Comparison of ENCODE assay signal across 28 cellular contexts in the genomic region with DNA sequence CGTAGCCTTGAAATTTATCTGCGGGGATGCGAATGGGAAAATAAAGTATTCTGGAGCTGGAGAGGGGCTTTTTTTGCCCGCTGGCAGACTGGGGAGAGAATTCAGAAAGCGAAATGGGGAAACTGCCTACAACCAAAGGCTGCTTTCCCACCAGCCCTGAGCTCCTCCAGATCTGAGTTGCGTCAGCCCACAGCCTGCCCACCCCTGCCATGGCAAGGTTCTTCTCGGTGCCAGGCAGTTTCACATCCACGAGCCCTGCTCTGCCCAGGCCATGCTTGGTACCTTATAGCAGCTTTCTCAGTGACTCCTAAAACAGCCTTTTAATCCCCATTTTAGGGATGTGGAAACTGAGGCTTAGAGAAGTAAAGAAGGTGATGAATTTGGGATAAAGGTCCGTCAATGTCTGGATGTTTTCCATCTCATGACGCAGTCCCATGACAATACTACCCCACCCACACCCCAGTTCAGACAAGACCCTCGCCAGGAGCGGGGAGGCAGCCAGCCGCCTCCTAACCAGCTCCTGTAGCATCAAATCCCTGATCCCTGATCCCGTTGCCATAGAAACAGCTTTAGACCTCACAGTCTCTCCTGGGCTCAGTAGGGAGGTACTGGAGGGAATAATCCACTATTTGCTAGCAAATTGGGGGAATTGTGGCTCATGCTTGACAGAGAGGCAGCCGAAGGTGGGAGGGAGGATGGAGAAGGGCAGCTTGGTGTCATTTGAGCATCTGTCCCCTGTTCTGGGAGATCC.
DNase-seq lines count a peak whose midpoint lies in the region; TF ChIP-seq lines count a peak whose summit lies in the region.
"Had no signal": no experiment of that assay in that cellular context is flagged by ENCODE, and none has a peak within 500 bp of the region (broad histone marks: within the 10 kb centered on the region; RNA-seq: fewer than 3 reads in every experiment).

No MANE protein-coding gene starts in this region.

- CTCF ChIA-PET in CD8-positive, alpha-beta memory T cell (lab: Charles Lee): interaction anchor here (1.1 to 1.6 kb wide), 2 partner anchors 15 to 18 kb away, joined by 3 to 6 read pairs; no protein-coding TSS in a partner anchor

- H3K27me3 Mint-ChIP-seq in T-helper 1 cell treated with Interleukin-12 subunit alpha and Interleukin-12 subunit beta and Interleukin-4 antibody, amounts not matched to agents 30 μg/mL and 1 μg/mL, for 36 hours (ENCODE audit: low read depth): peaks cover 3% of the 10 kb centered on the region
- peaks cover 0 to 4% of the 10 kb centered on the region in 2 donors for H3K27me3 Mint-ChIP-seq in CD8-positive, alpha-beta memory T cell

- no peaks in the 10 kb centered on the region for H3F3A ChIP-seq in OCI-LY1 (ENCODE audit: insufficient read depth, low read length)

- H3K4me3 Mint-ChIP-seq in T-helper 1 cell treated with Interleukin-12 subunit alpha and Interleukin-12 subunit beta and Interleukin-4 antibody, amounts not matched to agents 30 μg/mL and 1 μg/mL, for 36 hours: no peak overlapping the region
- H3K4me3 Mint-ChIP-seq in CD8-positive, alpha-beta memory T cell: peak overlapping the region in 4 of 7 donors; percentile 28 to 72 (median 58)
- H3K4me3 Mint-ChIP-seq: activated B cell treated with CpG ODN at 0.5 μM for 24 hours, brain, memory B cell had no signal

- H3K9me2 ChIP-seq in OCI-LY1 (ENCODE audit: low read depth, low read length): no peaks in the 10 kb centered on the region

- no peaks in the 10 kb centered on the region for H3K36me3 ChIP-seq in CD8-positive, alpha-beta memory T cell (ENCODE audit: insufficient read depth, low read length)
- no peaks in the 10 kb centered on the region for H3K36me3 ChIP-seq in OCI-LY1 (ENCODE audit: insufficient read depth, low read length)
- H3K36me3 ChIP-seq: BE2C, heart right ventricle, MG63, upper lobe of left lung had no signal

- H3K4me2 ChIP-seq in OCI-LY1 (ENCODE audit: low read length): no peak overlapping the region

- no peak overlapping the region for H3K4me3 ChIP-seq in CD8-positive, alpha-beta memory T cell (ENCODE audit: low read length)
- H3K4me3 ChIP-seq in OCI-LY1 (ENCODE audit: low read depth, low read length, poor library complexity, severe bottlenecking): no peak overlapping the region
- H3K4me3 ChIP-seq: heart right ventricle, MG63, skin epidermis, upper lobe of left lung had no signal

- H3K9me3 Mint-ChIP-seq in T-helper 1 cell treated with Interleukin-12 subunit alpha and Interleukin-12 subunit beta and Interleukin-4 antibody, amounts not matched to agents 30 μg/mL and 1 μg/mL, for 36 hours: peaks cover 14% of the 10 kb centered on the region
- H3K9me3 Mint-ChIP-seq in CD8-positive, alpha-beta memory T cell: peaks cover 0 to 8% (median 2%) of the 10 kb centered on the region in 5 donors

- H4K20me1 ChIP-seq in OCI-LY1 (ENCODE audit: insufficient read depth, low read length): no peaks in the 10 kb centered on the region

- peaks cover 9% of the 10 kb centered on the region for H3K36me3 Mint-ChIP-seq in T-helper 1 cell treated with Interleukin-12 subunit alpha and Interleukin-12 subunit beta and Interleukin-4 antibody, amounts not matched to agents 30 μg/mL and 1 μg/mL, for 36 hours (ENCODE audit: low read depth)
- peaks cover 0 to 9% (median 0%) of the 10 kb centered on the region in 3 donors for H3K36me3 Mint-ChIP-seq in CD8-positive, alpha-beta memory T cell

- no peak overlapping the region for H3K9ac ChIP-seq in OCI-LY1 (ENCODE audit: low read length)

- H2AFZ ChIP-seq in OCI-LY1 (ENCODE audit: low read length): no peak overlapping the region

- H3K27ac Mint-ChIP-seq in T-helper 1 cell treated with Interleukin-12 subunit alpha and Interleukin-12 subunit beta and Interleukin-4 antibody, amounts not matched to agents 30 μg/mL and 1 μg/mL, for 36 hours: peak overlapping the region; percentile 92
- peak overlapping the region in 5 of 8 donors; percentile 39 to 89 (median 80) for H3K27ac Mint-ChIP-seq in CD8-positive, alpha-beta memory T cell
- H3K27ac Mint-ChIP-seq: activated B cell treated with CpG ODN at 0.5 μM for 24 hours, memory B cell had no signal

- no peaks in the 10 kb centered on the region for H3K79me2 ChIP-seq in OCI-LY1 (ENCODE audit: insufficient read depth, low read length)

- H3K27me3 ChIP-seq in CD8-positive, alpha-beta memory T cell (ENCODE audit: insufficient read depth, low read length, poor library complexity, severe bottlenecking): no peaks in the 10 kb centered on the region
- H3K27me3 ChIP-seq in OCI-LY1 (ENCODE audit: insufficient read depth, low read length): no peaks in the 10 kb centered on the region
- H3K27me3 ChIP-seq: BE2C, upper lobe of left lung had no signal

- H3K27ac ChIP-seq in CD8-positive, alpha-beta memory T cell (ENCODE audit: low read depth, low read length): no peak overlapping the region
- peak overlapping the region; percentile 23 for H3K27ac ChIP-seq in OCI-LY1 (ENCODE audit: low read depth, low read length, poor library complexity, severe bottlenecking)
- no peak overlapping the region for H3K27ac ChIP-seq in substantia nigra (ENCODE audit: low read depth, low read length, poor library complexity, severe bottlenecking)
- H3K27ac ChIP-seq: heart right ventricle, RWPE1, skin epidermis, upper lobe of left lung had no signal

- DNase-seq in T-helper 1 cell (no peak), left kidney (ENCODE audit: low read depth, low spot score) (peak; percentile 31), NCI-H1092 treated with DMSO at 0.1 percent for 48 hours (lab: John Stamatoyannopoulos, UW) (no peak), substantia nigra (lab: John Stamatoyannopoulos, UW) (no peak)
- DNase-seq in CD8-positive, alpha-beta memory T cell: no peak
- no peak for DNase-seq in stimulated activated naive CD4-positive, alpha-beta T cell treated with Interleukin-2 at 50 U/mL for 16 hours (lab: John Stamatoyannopoulos, UW)
- DNase-seq: activated B cell treated with CpG ODN at 0.5 μM for 24 hours; activated CD4-positive, alpha-beta T cell treated with anti-CD3 and anti-CD28 coated beads, Interleukin-2, amount 50 U/mL, for 48 hours; activated gamma-delta T cell treated with Interleukin-2 at 50 U/mL for 16 hours; activated T-cell treated with anti-CD3 and anti-CD28 coated beads for 4 hours; BE2C; DMS153; heart right ventricle; KBM-7; left cardiac atrium; MG63; NCI-H1417; NCI-H2081; NCI-H510A treated with DMSO at 0.1 percent for 48 hours; stimulated activated CD4-positive, alpha-beta T cell treated with anti-CD3 and anti-CD28 coated beads, Interleukin-1b, Interleukin-23, amount 100 ng/mL, for 48 hours; T-helper 9 cell; upper lobe of left lung had no signal

- peaks cover 30% of the 10 kb centered on the region for H3K4me1 Mint-ChIP-seq in T-helper 1 cell treated with Interleukin-12 subunit alpha and Interleukin-12 subunit beta and Interleukin-4 antibody, amounts not matched to agents 30 μg/mL and 1 μg/mL, for 36 hours (ENCODE audit: low read depth)
- peaks cover 12 to 23% (median 22%) of the 10 kb centered on the region in 3 donors for H3K4me1 Mint-ChIP-seq in CD8-positive, alpha-beta memory T cell

- H3K9me3 ChIP-seq in CD8-positive, alpha-beta memory T cell (ENCODE audit: low read length): no peaks in the 10 kb centered on the region
- H3K9me3 ChIP-seq in OCI-LY1 (ENCODE audit: low read length): peaks cover 16% of the 10 kb centered on the region
- H3K9me3 ChIP-seq: BE2C had no signal

- POLR2A ChIA-PET in CD8-positive, alpha-beta memory T cell (lab: Charles Lee): no interaction called here

- H3K4me1 ChIP-seq in CD8-positive, alpha-beta memory T cell (ENCODE audit: insufficient read depth, low read length): peaks cover 20% of the 10 kb centered on the region
- H3K4me1 ChIP-seq in OCI-LY1 (ENCODE audit: insufficient read depth, low read length, severe bottlenecking): peaks cover 41% of the 10 kb centered on the region
- H3K4me1 ChIP-seq: BE2C, upper lobe of left lung had no signal

- no peak for TF ChIP-seq CTCF in OCI-LY1 (IDR thresholded peaks at IDR 0.05; ENCODE audit: low read length)
